1 cellular context compared by ENCODE assay signal in genomic region chr19:12722566-12723382, GRCh38.
TF ChIP-seq lines count a peak whose summit lies in the region.

No MANE protein-coding gene starts in this region.

TF ChIP-seq in HepG2, 621 proteins besides CTCF, POLR2A, EP300 and RAD21 (continues in another document):
- TF ChIP-seq ARNT2 (CRISPR knock-in tag; IDR thresholded peaks at IDR 0.05; ENCODE audit: low read depth) (peak; percentile 49; the same call in 1 of the 2 replicates), ZMYM4 (CRISPR knock-in tag; IDR thresholded peaks at IDR 0.05) (no peak), HHEX (CRISPR knock-in tag; IDR thresholded peaks at IDR 0.05) (no peak), POGZ (CRISPR knock-in tag; IDR thresholded peaks at IDR 0.05) (no peak), ISL2 (CRISPR knock-in tag; IDR thresholded peaks at IDR 0.05) (0 out of 2 replicates have a peak, but pooled peaks have one; percentile 31), CBX1 (IDR thresholded peaks at IDR 0.05; ENCODE audit: low read depth) (no peak), ZMAT3 (CRISPR knock-in tag; conservative IDR thresholded peaks at IDR 0.05) (no peak), GATA4 (IDR thresholded peaks at IDR 0.05; ENCODE audit: borderline replicate concordance, low read depth) (no peak), KMT2B (CRISPR knock-in tag; IDR thresholded peaks at IDR 0.05) (peak; percentile 68; the same call in 1 of the 2 replicates), ZNF558 (CRISPR knock-in tag; IDR thresholded peaks at IDR 0.05; ENCODE audit: borderline replicate concordance) (no peak), GPN1 (CRISPR knock-in tag; IDR thresholded peaks at IDR 0.05; ENCODE audit: borderline replicate concordance) (no peak), PRDM4 (CRISPR knock-in tag; IDR thresholded peaks at IDR 0.05; ENCODE audit: borderline replicate concordance) (no peak), ZSCAN12 (CRISPR knock-in tag; IDR thresholded peaks at IDR 0.05) (no peak), ZNF720 (CRISPR knock-in tag; IDR thresholded peaks at IDR 0.05) (no peak), YY1 (IDR thresholded peaks at IDR 0.05; ENCODE audit: insufficient read depth, insufficient replicate concordance, low read depth, low read length) (peak; percentile 56), SATB2 (CRISPR knock-in tag; IDR thresholded peaks at IDR 0.05) (no peak), POLR2AphosphoS5 (IDR thresholded peaks at IDR 0.05; ENCODE audit: low read depth, low read length) (no peak; the same call in none of the 2 replicates), NPAS2 (CRISPR knock-in tag; IDR thresholded peaks at IDR 0.05; ENCODE audit: borderline replicate concordance) (no peak), TBL1XR1 (IDR thresholded peaks at IDR 0.05; ENCODE audit: borderline replicate concordance, low read length, partially characterized antibody) (peak; percentile 84), ZNF576 (CRISPR knock-in tag; IDR thresholded peaks at IDR 0.05) (no peak), ZNF607 (CRISPR knock-in tag; IDR thresholded peaks at IDR 0.05; ENCODE audit: borderline replicate concordance) (no peak), NKX3-1 (CRISPR knock-in tag; IDR thresholded peaks at IDR 0.05) (no peak), KLF15 (CRISPR knock-in tag; IDR thresholded peaks at IDR 0.05; ENCODE audit: borderline replicate concordance) (no peak), ZNF564 (CRISPR knock-in tag; IDR thresholded peaks at IDR 0.05) (no peak), SKI (IDR thresholded peaks at IDR 0.05; ENCODE audit: partially characterized antibody) (no peak), MEIS2 (CRISPR knock-in tag; IDR thresholded peaks at IDR 0.05) (no peak), ZNF75D (CRISPR knock-in tag; IDR thresholded peaks at IDR 0.05; ENCODE audit: borderline replicate concordance) (no peak), ZNF44 (CRISPR knock-in tag; IDR thresholded peaks at IDR 0.05) (no peak), PCBP1 (IDR thresholded peaks at IDR 0.05; ENCODE audit: borderline replicate concordance, low read depth, low read length) (no peak), NBN (conservative IDR thresholded peaks at IDR 0.05) (no peak), SALL2 (CRISPR knock-in tag; IDR thresholded peaks at IDR 0.05) (no peak; the same call in 1 of the 2 replicates), TOPORS (CRISPR knock-in tag; IDR thresholded peaks at IDR 0.05) (0 out of 2 replicates have a peak, but pooled peaks have one; percentile 14), TEAD3 (CRISPR knock-in tag; optimal IDR thresholded peaks at IDR 0.05; ENCODE audit: borderline replicate concordance) (peak; percentile 59), SMAD1 (CRISPR knock-in tag; IDR thresholded peaks at IDR 0.05; ENCODE audit: borderline replicate concordance, low read depth) (no peak), ZNF264 (CRISPR knock-in tag; IDR thresholded peaks at IDR 0.05) (no peak), MNT (IDR thresholded peaks at IDR 0.05) (peak; percentile 85), KAT8 (CRISPR knock-in tag; IDR thresholded peaks at IDR 0.05) (peak; percentile 92), FOXO4 (CRISPR knock-in tag; conservative IDR thresholded peaks at IDR 0.05) (no peak), TARDBP (CRISPR knock-in tag; IDR thresholded peaks at IDR 0.05) (peak; percentile 64), ZNF672 (CRISPR knock-in tag; IDR thresholded peaks at IDR 0.05) (no peak), HOXA7 (CRISPR knock-in tag; IDR thresholded peaks at IDR 0.05) (no peak), ZNF605 (CRISPR knock-in tag; IDR thresholded peaks at IDR 0.05) (no peak), SP5 (CRISPR knock-in tag; IDR thresholded peaks at IDR 0.05; ENCODE audit: borderline replicate concordance, low read depth) (no peak), MTF2 (CRISPR knock-in tag; IDR thresholded peaks at IDR 0.05; ENCODE audit: borderline replicate concordance) (no peak), MTA3 (CRISPR knock-in tag; IDR thresholded peaks at IDR 0.05) (no peak), NFE2 (CRISPR knock-in tag; IDR thresholded peaks at IDR 0.05) (no peak), ZFP36L1 (CRISPR knock-in tag; IDR thresholded peaks at IDR 0.05) (peak; percentile 56; the same call in 1 of the 2 replicates), CREB1 (IDR thresholded peaks at IDR 0.05) (peak; percentile 67), CREB1 (CRISPR knock-in tag; IDR thresholded peaks at IDR 0.05) (peak; percentile 83), HNRNPK (IDR thresholded peaks at IDR 0.05; ENCODE audit: low read depth, low read length, poor library complexity, severe bottlenecking) (no peak), PRPF4 (IDR thresholded peaks at IDR 0.05; ENCODE audit: low read depth, low read length, poor library complexity, severe bottlenecking) (no peak), PBX2 (CRISPR knock-in tag; IDR thresholded peaks at IDR 0.05) (peak; percentile 23; the same call in 1 of the 2 replicates), ZNF24 (IDR thresholded peaks at IDR 0.05) (no peak), ZSCAN30 (CRISPR knock-in tag; IDR thresholded peaks at IDR 0.05) (no peak), PRDM10 (CRISPR knock-in tag; IDR thresholded peaks at IDR 0.05; ENCODE audit: low read depth) (peak; percentile 48; the same call in 1 of the 2 replicates), WIZ (CRISPR knock-in tag; IDR thresholded peaks at IDR 0.05) (no peak), ZNF776 (CRISPR knock-in tag; IDR thresholded peaks at IDR 0.05) (no peak), REL (CRISPR knock-in tag; conservative IDR thresholded peaks at IDR 0.05) (no peak), HMGA1 (CRISPR knock-in tag; conservative IDR thresholded peaks at IDR 0.05) (no peak), STAG1 (CRISPR knock-in tag; IDR thresholded peaks at IDR 0.05) (no peak), NCOA1 (CRISPR knock-in tag; IDR thresholded peaks at IDR 0.05) (no peak), HOXA9 (CRISPR knock-in tag; IDR thresholded peaks at IDR 0.05; ENCODE audit: borderline replicate concordance) (no peak), STAT5B (CRISPR knock-in tag; IDR thresholded peaks at IDR 0.05) (no peak), TEAD2 (CRISPR knock-in tag; IDR thresholded peaks at IDR 0.05) (no peak), ZNF335 (CRISPR knock-in tag; IDR thresholded peaks at IDR 0.05) (no peak), TBP (CRISPR knock-in tag; IDR thresholded peaks at IDR 0.05) (no peak), ZXDC (CRISPR knock-in tag; IDR thresholded peaks at IDR 0.05) (no peak), ZNF597 (CRISPR knock-in tag; IDR thresholded peaks at IDR 0.05) (no peak)
